Comparison of ENCODE assay signal across 16 cellular contexts in the genomic region with DNA sequence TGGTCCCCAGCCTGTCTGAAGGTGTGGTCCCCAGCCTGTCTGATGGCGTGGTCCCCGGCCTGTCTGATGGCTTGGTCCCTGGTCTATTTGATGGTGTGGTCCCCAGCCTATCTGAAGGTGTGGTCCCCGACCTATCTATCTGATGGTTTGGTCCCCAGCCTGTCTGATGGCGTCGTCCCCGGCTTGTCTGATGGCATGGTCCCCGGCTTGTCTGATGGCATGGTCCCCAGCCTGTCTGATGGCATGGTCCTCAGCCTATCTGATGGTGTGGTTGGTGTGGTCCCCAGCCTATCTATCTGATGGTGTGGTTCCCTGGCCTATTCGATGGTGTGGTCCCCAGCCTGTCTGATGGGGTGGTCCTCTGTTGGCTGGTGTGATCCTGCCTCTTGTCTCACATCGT.
"Had no signal": no experiment of that assay in that cellular context is flagged by ENCODE, and none has a peak within 500 bp of the region (broad histone marks: within the 10 kb centered on the region; RNA-seq: fewer than 3 reads in every experiment).

No MANE protein-coding gene starts in this region.

- H3K27ac ChIP-seq: dorsolateral prefrontal cortex, heart left ventricle, psoas muscle, upper lobe of right lung had no signal

- H3K27me3 Mint-ChIP-seq: activated B cell treated with CpG ODN at 0.5 μM for 24 hours; stimulated activated naive CD8-positive, alpha-beta T cell treated with anti-CD3 and anti-CD28 coated beads, Interleukin-15, amount 100 ng/mL, for 72 hours had no signal

- H3K9me3 ChIP-seq: heart left ventricle, psoas muscle, upper lobe of right lung had no signal

- FAIRE-seq: frontal cortex, TTC549 had no signal

- H3K9me3 Mint-ChIP-seq: activated B cell treated with CpG ODN at 0.5 μM for 24 hours; neural crest cell; stimulated activated naive CD8-positive, alpha-beta T cell treated with anti-CD3 and anti-CD28 coated beads, Interleukin-15, amount 100 ng/mL, for 72 hours had no signal

- H3K27ac Mint-ChIP-seq: endodermal cell had no signal

- H3K4me3 Mint-ChIP-seq: activated B cell treated with CpG ODN at 0.5 μM for 24 hours, endodermal cell, neural crest cell had no signal

- DNase-seq: activated B cell treated with CpG ODN at 0.5 μM for 24 hours; activated CD4-positive, alpha-beta T cell treated with anti-CD3 and anti-CD28 coated beads, Interleukin-2, amount 50 U/mL, for 4 hours; activated CD8-positive, alpha-beta memory T cell treated with anti-CD3 and anti-CD28 coated beads, Interleukin-2, amount 50 U/mL, for 4 hours; activated naive CD4-positive, alpha-beta T cell; amniotic stem cell; heart left ventricle; psoas muscle; stimulated activated naive CD8-positive, alpha-beta T cell treated with anti-CD3 and anti-CD28 coated beads, Interleukin-15, amount 100 ng/mL, for 72 hours; T-helper 2 cell; upper lobe of right lung had no signal

- H3K36me3 ChIP-seq: heart left ventricle, upper lobe of right lung had no signal

- H3K4me3 ChIP-seq: dorsolateral prefrontal cortex, heart left ventricle, psoas muscle, upper lobe of right lung had no signal

- ATAC-seq: heart left ventricle; sciatic nerve; stimulated activated naive CD8-positive, alpha-beta T cell treated with anti-CD3 and anti-CD28 coated beads, Interleukin-15, amount 100 ng/mL, for 72 hours; upper lobe of right lung had no signal
